8 cellular contexts compared by ENCODE assay signal in genomic region chr15:77419050-77419835, GRCh38. TPM values are rescaled to one million over a fixed set of nuclear protein-coding genes. Genes with fewer than 3 reads are reported as not detected.
A peak's percentile ranks its signal among the peaks of the same experiment; 100 is the strongest.
DNase-seq lines count a peak whose midpoint lies in the region; ATAC-seq, FAIRE-seq and TF ChIP-seq lines count a peak whose summit lies in the region.

No MANE protein-coding gene starts in this region.

- H3K9me3 ChIP-seq in CD4-positive, alpha-beta memory T cell (ENCODE audit: control insufficient read depth in 1 of 2, low read length in 2 of 2) = no peaks in the 10 kb centered on the region
- H3K9me3 ChIP-seq in H1 (ENCODE audit: insufficient read depth in 2 of 2, low read depth in 1 of 2, low read length in 1 of 2) = no peaks in the 10 kb centered on the region

- no peak for FAIRE-seq in H1 (lab: Jason Lieb, UNC)

- no peak overlapping the region for H2BK120ac ChIP-seq in H1 (replicated peaks; ENCODE audit: low read depth, low read length)

- H3K27ac ChIP-seq in CD4-positive, alpha-beta memory T cell (ENCODE audit: low read depth, low read length) = no peak overlapping the region
- no peak overlapping the region for H3K27ac ChIP-seq in H1 (ENCODE audit: low read depth, low read length)

- no peak; a peak in 1 of 3 replicates for TF ChIP-seq POLR2A in H1 (IDR thresholded peaks at IDR 0.05; ENCODE audit: control extremely low read depth in 1 of 2, low read depth in 2 of 2, low read length in 2 of 2)

- H3K36me3 Mint-ChIP-seq in CD4-positive, alpha-beta memory T cell = peaks cover 0 to 15% of the 10 kb centered on the region in 2 donors
- H3K36me3 Mint-ChIP-seq in activated CD8-positive, alpha-beta T cell treated with anti-CD3 and anti-CD28 coated beads for 36 hours (ENCODE audit: low read depth) = peaks cover 7% of the 10 kb centered on the region
- H3K36me3 Mint-ChIP-seq in mesothelial cell of epicardium = no peaks in the 10 kb centered on the region

- H3K27me3 ChIP-seq in CD4-positive, alpha-beta memory T cell (ENCODE audit: insufficient read depth, low read length) = no peaks in the 10 kb centered on the region
- H3K27me3 ChIP-seq in H1 (replicated peaks in 1 of 4; ENCODE audit: control insufficient read depth in 3 of 4, extremely low read depth in 1 of 4, insufficient read depth in 3 of 4, low read length in 3 of 4) = no peaks in the 10 kb centered on the region

- 1% methylated on average over 40 of the region's 71 CpGs; no CpG with 5 or more reads in 1 of the 2 experiments for WGBS in H1 (ENCODE audit: extremely low coverage in 1 of 2, insufficient coverage in 1 of 2, insufficient read length in 1 of 2, insufficient replicate concordance in 2 of 2, low coverage in 1 of 2, low lambda C conversion rate in 2 of 2, missing lambda C conversion rate in 1 of 2), 2 experiments

- peak overlapping the region; percentile 92 to 96 (median 96) for H3K4me3 Mint-ChIP-seq in CD4-positive, alpha-beta memory T cell
- peak overlapping the region; percentile 88 for H3K4me3 Mint-ChIP-seq in activated CD8-positive, alpha-beta T cell treated with anti-CD3 and anti-CD28 coated beads for 36 hours
- H3K4me3 Mint-ChIP-seq in mesothelial cell of epicardium = peak overlapping the region; percentile 94

- no peak overlapping the region for H2BK20ac ChIP-seq in H1 (ENCODE audit: low read length)

- intact Hi-C loops in CD4-positive, alpha-beta memory T cell (cut with micrococcal nuclease) = no loop called here
- intact Hi-C loops in activated CD8-positive, alpha-beta T cell treated with anti-CD3 and anti-CD28 coated beads for 36 hours (cut with micrococcal nuclease) = no loop called here

- TF ChIP-seq EP300 in Ishikawa (IDR thresholded peaks at IDR 0.05; ENCODE audit: borderline replicate concordance) = no peak
- no peak for TF ChIP-seq EP300 in H1 (IDR thresholded peaks at IDR 0.05; ENCODE audit: borderline replicate concordance in 1 of 2, low read depth in 2 of 2, low read length in 2 of 2)

- no peak overlapping the region for H4K91ac ChIP-seq in H1 (replicated peaks; ENCODE audit: insufficient read length, low read length)

- H3K4me3 ChIP-seq in CD4-positive, alpha-beta memory T cell (ENCODE audit: low read length in 2 of 2) = peak overlapping the region in 1 of 2 donors; percentile 58
- peak overlapping the region; percentile 67 to 98 (median 78) for H3K4me3 ChIP-seq in H1 (ENCODE audit: extremely low read depth in 1 of 4, insufficient read depth in 2 of 4, low read depth in 3 of 4, low read length in 4 of 4)

- peaks cover 13 to 17% of the 10 kb centered on the region in 2 experiments for H4K20me1 ChIP-seq in H1 (replicated peaks in 1 of 2; ENCODE audit: control insufficient read depth in 1 of 2, insufficient read depth in 2 of 2, low read length in 2 of 2)

- H3K9me3 Mint-ChIP-seq in CD4-positive, alpha-beta memory T cell = no peaks in the 10 kb centered on the region
- H3K9me3 Mint-ChIP-seq in activated CD8-positive, alpha-beta T cell treated with anti-CD3 and anti-CD28 coated beads for 36 hours = no peaks in the 10 kb centered on the region
- no peaks in the 10 kb centered on the region for H3K9me3 Mint-ChIP-seq in mesothelial cell of epicardium

- H2BK12ac ChIP-seq in H1 (ENCODE audit: low read depth, low read length) = no peak overlapping the region

- H3K4me1 ChIP-seq in CD4-positive, alpha-beta memory T cell (ENCODE audit: insufficient read depth, low read length) = peaks cover 14% of the 10 kb centered on the region
- peaks cover 0 to 19% (median 9%) of the 10 kb centered on the region in 4 experiments; a peak in 4 of 7 replicates for H3K4me1 ChIP-seq in H1 (replicated peaks in 1 of 4; ENCODE audit: control insufficient read depth in 3 of 4, insufficient read depth in 4 of 4, low read length in 3 of 4)

- H3K79me1 ChIP-seq in H1 (ENCODE audit: low read depth, low read length) = peaks cover 2% of the 10 kb centered on the region; the same call in 1 of the 2 replicates

- H3K36me3 ChIP-seq in CD4-positive, alpha-beta memory T cell (ENCODE audit: insufficient read depth, low read length) = no peaks in the 10 kb centered on the region
- H3K36me3 ChIP-seq in H1 (ENCODE audit: control insufficient read depth in 2 of 4, insufficient read depth in 4 of 4, low read length in 3 of 4) = no peaks in the 10 kb centered on the region

- peaks cover 25 to 41% (median 32%) of the 10 kb centered on the region in 4 donors for H3K4me1 Mint-ChIP-seq in CD4-positive, alpha-beta memory T cell
- H3K4me1 Mint-ChIP-seq in activated CD8-positive, alpha-beta T cell treated with anti-CD3 and anti-CD28 coated beads for 36 hours (ENCODE audit: low read depth) = peaks cover 42% of the 10 kb centered on the region
- peaks cover 44% of the 10 kb centered on the region for H3K4me1 Mint-ChIP-seq in mesothelial cell of epicardium

- H4K5ac ChIP-seq in H1 (ENCODE audit: insufficient read length, low read depth, low read length) = no peak overlapping the region

- H3K4me2 ChIP-seq in H1 (ENCODE audit: insufficient read depth in 1 of 2, low read depth in 2 of 2, low read length in 2 of 2) = peak overlapping the region; percentile 66 to 77

- no peak overlapping the region for H3K14ac ChIP-seq in H1 (ENCODE audit: insufficient read length)

- peaks cover 10% of the 10 kb centered on the region; the same call in 1 of the 2 replicates for H3K23me2 ChIP-seq in H1 (ENCODE audit: low read depth, low read length)

- H3K27me3 Mint-ChIP-seq in CD4-positive, alpha-beta memory T cell = peaks cover 0 to 3% of the 10 kb centered on the region in 2 donors
- no peaks in the 10 kb centered on the region for H3K27me3 Mint-ChIP-seq in activated CD8-positive, alpha-beta T cell treated with anti-CD3 and anti-CD28 coated beads for 36 hours
- H3K27me3 Mint-ChIP-seq in mesothelial cell of epicardium (ENCODE audit: low read depth) = no peaks in the 10 kb centered on the region

- peak; percentile 24 for ATAC-seq in GM21360 (IDR thresholded peaks at IDR 0.05; ENCODE audit: unreplicated experiment)
- ATAC-seq in activated CD8-positive, alpha-beta T cell treated with anti-CD3 and anti-CD28 coated beads for 36 hours = peak; percentile 3

- H3K27ac Mint-ChIP-seq in CD4-positive, alpha-beta memory T cell = peak overlapping the region; percentile 74 to 95 (median 93)
- peak overlapping the region; percentile 92 for H3K27ac Mint-ChIP-seq in activated CD8-positive, alpha-beta T cell treated with anti-CD3 and anti-CD28 coated beads for 36 hours
- peak overlapping the region; percentile 98 for H3K27ac Mint-ChIP-seq in mesothelial cell of epicardium

- H2BK15ac ChIP-seq in H1 (ENCODE audit: low read length) = no peak overlapping the region

- POLR2A ChIA-PET in CD4-positive, alpha-beta memory T cell (lab: Charles Lee; ENCODE audit: partially characterized antibody) = interaction anchor here (0.6 to 2.4 kb wide), 2 partner anchors 9 to 424 kb away, joined by 3 to 8 read pairs; partner anchors contain the start of gene PSTPIP1
- POLR2A ChIA-PET in activated CD8-positive, alpha-beta T cell treated with anti-CD3 and anti-CD28 coated beads for 36 hours (lab: Charles Lee) = interaction anchor here (0.7 to 1.5 kb wide), 4 partner anchors 9 to 334 kb away, joined by 3 to 8 read pairs (median 4); no protein-coding TSS in a partner anchor
- POLR2A ChIA-PET in H1 (lab: Charles Lee; ENCODE audit: partially characterized antibody) = interaction anchor here (0.6 to 1.9 kb wide), 10 partner anchors 9 to 310 kb away, joined by 3 to 7 read pairs (median 3); no protein-coding TSS in a partner anchor

- DNase-seq in CD4-positive, alpha-beta memory T cell = peak in 3 of 5 donors; percentile 17 to 59 (median 24)
- peak; percentile 60 for DNase-seq in activated CD8-positive, alpha-beta T cell treated with anti-CD3 and anti-CD28 coated beads for 36 hours
- DNase-seq in H1 (ENCODE audit: low read depth in 1 of 2, low spot score in 2 of 2) (peak in 1 of 2 experiments; percentile 64), mesothelial cell of epicardium (ENCODE audit: low spot score in 2 of 2, unreplicated experiment in 2 of 2) (peak; percentile 37 to 67), NCI-H774 (lab: John Stamatoyannopoulos, UW) (no peak)
- DNase-seq in stimulated activated CD8-positive, alpha-beta memory T cell treated with anti-CD3 and anti-CD28 coated beads, Interleukin-15, amount 100 ng/mL, for 4 hours (ENCODE audit: low read depth in 2 of 2) = peak; percentile 34 to 37

- no peak overlapping the region for H3K23ac ChIP-seq in H1 (ENCODE audit: insufficient read length)

- H3K18ac ChIP-seq in H1 (ENCODE audit: extremely low read depth, low read length) = 0 out of 2 replicates have a peak overlapping the region, but pooled peaks have one; percentile 54

- peak overlapping the region; percentile 20; the same call in 1 of the 2 replicates for H4K8ac ChIP-seq in H1 (ENCODE audit: extremely low read depth, insufficient read depth, low read length)

- H2BK5ac ChIP-seq in H1 (ENCODE audit: low read depth, low read length) = 0 out of 2 replicates have a peak overlapping the region, but pooled peaks have one; percentile 11

- TF ChIP-seq RAD21 in Ishikawa (IDR thresholded peaks at IDR 0.05; ENCODE audit: low read depth) = no peak
- TF ChIP-seq RAD21 in H1 (IDR thresholded peaks at IDR 0.05 in 1 of 2, conservative IDR thresholded peaks at IDR 0.05 in 1 of 2; ENCODE audit: low read depth in 2 of 2, low read length in 2 of 2) = peak in 1 of 2 experiments; percentile 0; a peak in 1 of 4 replicates

- CTCF ChIA-PET in CD4-positive, alpha-beta memory T cell (lab: Charles Lee; ENCODE audit: partially characterized antibody) = interaction anchor here (0.6 kb wide), 1 partner anchor 10 kb away, joined by 3 read pairs; no protein-coding TSS in a partner anchor
- CTCF ChIA-PET in activated CD8-positive, alpha-beta T cell treated with anti-CD3 and anti-CD28 coated beads for 36 hours (lab: Charles Lee) = interaction anchor here (0.7 to 1.4 kb wide), 3 partner anchors 10 to 1335 kb away, joined by 3 to 5 read pairs (median 4); no protein-coding TSS in a partner anchor
- CTCF ChIA-PET in H1 (lab: Charles Lee; ENCODE audit: partially characterized antibody) = interaction anchor here (0.7 to 1.4 kb wide), 9 partner anchors 7 to 295 kb away, joined by 3 to 7 read pairs (median 4); no protein-coding TSS in a partner anchor

- H2AFZ ChIP-seq in H1 (ENCODE audit: low read length) = no peak overlapping the region; the same call in 1 of the 2 replicates

- no peak overlapping the region for H3K56ac ChIP-seq in H1 (replicated peaks; ENCODE audit: insufficient read length, low read depth, low read length)

- no peak for TF ChIP-seq CTCF in activated CD8-positive, alpha-beta T cell treated with anti-CD3 and anti-CD28 coated beads for 36 hours (IDR thresholded peaks at IDR 0.05)
- TF ChIP-seq CTCF in H1 (IDR thresholded peaks at IDR 0.05; ENCODE audit: control extremely low read depth in 1 of 3, insufficient read depth in 1 of 3, low read depth in 1 of 3, low read length in 3 of 3) (peak in 1 of 3 experiments; percentile 8; a peak in 1 of 4 replicates), mesothelial cell of epicardium (IDR thresholded peaks at IDR 0.05; ENCODE audit: unreplicated experiment) (no peak)

- no peak overlapping the region for H3K4ac ChIP-seq in H1 (replicated peaks; ENCODE audit: insufficient read length, low read depth, low read length)

- peak overlapping the region; percentile 13 to 95 (median 50); a peak in 6 of 7 replicates for H3K9ac ChIP-seq in H1 (replicated peaks in 1 of 4; ENCODE audit: extremely low read depth in 1 of 4, low read depth in 3 of 4, low read length in 3 of 4)

- H3K79me2 ChIP-seq in H1 (ENCODE audit: control insufficient read depth in 1 of 2, insufficient read depth in 2 of 2, low read length in 2 of 2) = peaks cover 0 to 82% of the 10 kb centered on the region in 2 experiments; a peak in 3 of 4 replicates

- H2AK5ac ChIP-seq in H1 (ENCODE audit: low read depth, low read length) = no peak overlapping the region

RNA-seq across cellular contexts. Expression of gene PEAK1, which starts 0.7 kb away (rescaled TPM):
- 10 to 100 TPM in 1 of 2 experiments, 1 to 10 TPM in 1; 7.8 to 10.1 TPM for total RNA-seq in CD4-positive, alpha-beta memory T cell
- polyA plus RNA-seq in CD4-positive, alpha-beta memory T cell = 1 to 10 TPM in 1 of 2 donors, not detected in 1; 2.2 TPM
- total RNA-seq in activated CD8-positive, alpha-beta T cell treated with anti-CD3 and anti-CD28 coated beads for 36 hours = 10 to 100 TPM; 32.1 to 36.1 TPM
- total RNA-seq in H1 (2021; fragmentation: NEBNext Ultra II Directional; extraction: Animal tissue kit (Norgen Biotek cat#: 25700)) = 41.1 and 44.8 TPM in 2 replicates
- polyA plus RNA-seq in H1 (2011; rRNA removed) = 7.7 and 8.8 TPM in 2 replicates
- 10.2 TPM for polyA plus RNA-seq in H1 (2011; cell fraction: cytosol; rRNA removed)
- 17.1 TPM for polyA plus RNA-seq in H1 (2011; cell fraction: nucleus; rRNA removed)
- 10.7 to 16.9 TPM (median 15.0 TPM) in 4 replicates for polyA plus RNA-seq in H1 (2012, experiment 1 of 2)
- 0.33 TPM for polyA plus RNA-seq in H1 (2012, experiment 2 of 2)
- 9.3 TPM for polyA plus RNA-seq in H1 (2013, experiment 1 of 2)
- 9.5 TPM for polyA plus RNA-seq in H1 (2013, experiment 2 of 2)
- 34.4 and 43.0 TPM in 2 replicates for polyA minus RNA-seq in H1 (2011; rRNA and poly(A)+ RNA removed)
- 28.5 TPM for polyA minus RNA-seq in H1 (2011; cell fraction: cytosol; rRNA and poly(A)+ RNA removed)
- polyA minus RNA-seq in H1 (2011; cell fraction: nucleus; rRNA and poly(A)+ RNA removed) = 54.4 TPM
- 90.2 to 92.3 TPM (median 91.8 TPM) in 3 replicates for total RNA-seq in mesothelial cell of epicardium

RNA-seq across cellular contexts. Expression of gene HMG20A, which starts 1.4 kb away (rescaled TPM):
- 10 to 100 TPM; 43.5 to 49.6 TPM for total RNA-seq in CD4-positive, alpha-beta memory T cell
- polyA plus RNA-seq in CD4-positive, alpha-beta memory T cell = 10 to 100 TPM; 29.7 to 40.8 TPM
- total RNA-seq in activated CD8-positive, alpha-beta T cell treated with anti-CD3 and anti-CD28 coated beads for 36 hours = 10 to 100 TPM; 44.4 to 44.9 TPM
- 58.8 and 59.7 TPM in 2 replicates for total RNA-seq in H1 (2021; fragmentation: NEBNext Ultra II Directional; extraction: Animal tissue kit (Norgen Biotek cat#: 25700))
- polyA plus RNA-seq in H1 (2011; rRNA removed) = 35.9 and 52.1 TPM in 2 replicates
- 50.7 TPM for polyA plus RNA-seq in H1 (2011; cell fraction: cytosol; rRNA removed)
- 41.3 TPM for polyA plus RNA-seq in H1 (2011; cell fraction: nucleus; rRNA removed)
- polyA plus RNA-seq in H1 (2012, experiment 1 of 2) = 30.5 to 40.0 TPM (median 32.3 TPM) in 4 replicates
- polyA plus RNA-seq in H1 (2012, experiment 2 of 2) = 4.0 TPM
- 37.2 TPM for polyA plus RNA-seq in H1 (2013, experiment 1 of 2)
- 39.9 TPM for polyA plus RNA-seq in H1 (2013, experiment 2 of 2)
- 64.3 and 68.9 TPM in 2 replicates for polyA minus RNA-seq in H1 (2011; rRNA and poly(A)+ RNA removed)
- polyA minus RNA-seq in H1 (2011; cell fraction: cytosol; rRNA and poly(A)+ RNA removed) = 42.1 TPM
- 47.4 TPM for polyA minus RNA-seq in H1 (2011; cell fraction: nucleus; rRNA and poly(A)+ RNA removed)
- total RNA-seq in mesothelial cell of epicardium = 70.5 to 72.7 TPM (median 72.4 TPM) in 3 replicates
